ENCODE assay signal across 17 cellular contexts in the genomic region with DNA sequence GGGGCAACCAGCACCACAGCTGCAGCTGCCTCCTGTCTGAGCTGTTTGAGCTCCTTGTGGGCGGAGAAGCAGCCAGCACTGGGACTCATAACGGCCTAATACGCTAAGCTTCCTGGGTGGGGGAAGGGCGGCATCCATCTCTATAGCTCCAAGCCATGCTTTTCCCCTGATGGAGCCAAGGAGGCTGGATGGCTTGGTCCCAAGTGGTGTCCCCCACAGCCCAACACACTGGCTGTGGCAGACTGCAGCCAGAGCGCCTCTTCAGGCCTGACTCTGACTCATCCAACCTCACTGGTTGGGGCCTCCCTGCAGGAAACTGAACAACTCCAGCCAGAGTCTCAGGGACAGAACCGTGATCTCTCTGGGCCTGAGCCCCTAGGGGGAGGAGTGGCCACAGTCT.
DNase-seq lines count a peak whose midpoint lies in the region; FAIRE-seq and TF ChIP-seq lines count a peak whose summit lies in the region.
"Had no signal": no experiment of that assay in that cellular context is flagged by ENCODE, and none has a peak within 500 bp of the region (broad histone marks: within the 10 kb centered on the region; RNA-seq: fewer than 3 reads in every experiment).

No MANE protein-coding gene starts in this region.

- H3K4me1 ChIP-seq in H1 (replicated peaks in 1 of 4; ENCODE audit: control insufficient read depth in 3 of 4, insufficient read depth in 4 of 4, low read length in 3 of 4) (peaks cover 0 to 4% (median 0%) of the 10 kb centered on the region in 4 experiments; a peak in 4 of 7 replicates), neuronal stem cell (ENCODE audit: control insufficient read depth in 2 of 2, insufficient read depth in 1 of 2, low read depth in 1 of 2, low read length in 2 of 2) (peaks cover 0 to 4% of the 10 kb centered on the region in 2 donors)
- H3K4me1 ChIP-seq: heart left ventricle had no signal

- no peak overlapping the region for H2BK5ac ChIP-seq in H1 (ENCODE audit: low read depth, low read length)
- H2BK5ac ChIP-seq in neuronal stem cell (ENCODE audit: low read length) = no peak overlapping the region

- H2BK120ac ChIP-seq in H1 (replicated peaks; ENCODE audit: low read depth, low read length) = no peak overlapping the region
- H2BK120ac ChIP-seq in neuronal stem cell (ENCODE audit: low read depth, low read length) = no peak overlapping the region

- H3K27ac Mint-ChIP-seq in mesothelial cell of epicardium = no peak overlapping the region
- H3K27ac Mint-ChIP-seq: CD4-positive, alpha-beta T cell had no signal

- no peaks in the 10 kb centered on the region for H3K79me1 ChIP-seq in H1 (ENCODE audit: low read depth, low read length)
- H3K79me1 ChIP-seq in neuronal stem cell (ENCODE audit: low read depth, low read length) = no peaks in the 10 kb centered on the region

- H3K23me2 ChIP-seq in H1 (ENCODE audit: low read depth, low read length) = no peaks in the 10 kb centered on the region

- H3K27me3 Mint-ChIP-seq in mesothelial cell of epicardium (ENCODE audit: low read depth) = no peaks in the 10 kb centered on the region

- H3K9ac ChIP-seq in H1 (replicated peaks in 1 of 4; ENCODE audit: extremely low read depth in 1 of 4, low read depth in 3 of 4, low read length in 3 of 4) (no peak overlapping the region), neuronal stem cell (ENCODE audit: low read depth, low read length, poor library complexity) (no peak overlapping the region)

- no peak for TF ChIP-seq POLR2A in H1 (IDR thresholded peaks at IDR 0.05; ENCODE audit: control extremely low read depth in 1 of 2, low read depth in 2 of 2, low read length in 2 of 2)

- no peaks in the 10 kb centered on the region for H3K79me2 ChIP-seq in H1 (ENCODE audit: control insufficient read depth in 1 of 2, insufficient read depth in 2 of 2, low read length in 2 of 2)

- no peak for TF ChIP-seq RAD21 in H1 (IDR thresholded peaks at IDR 0.05 in 1 of 2, conservative IDR thresholded peaks at IDR 0.05 in 1 of 2; ENCODE audit: low read depth in 2 of 2, low read length in 2 of 2)

- DNase-seq in GM12865 (ENCODE audit: low read depth) (peak; percentile 10), MV-4-11 (lab: John Stamatoyannopoulos, UW) (peak; percentile 15), H1 (ENCODE audit: low read depth in 1 of 2, low spot score in 2 of 2) (no peak), neuronal stem cell (ENCODE audit: low spot score) (no peak), mesothelial cell of epicardium (ENCODE audit: low spot score in 2 of 2, unreplicated experiment in 2 of 2) (no peak), globus pallidus (ENCODE audit: low spot score) (no peak), T-helper 9 cell (no peak), A172 (ENCODE audit: low spot score) (no peak)
- DNase-seq: amniotic stem cell; CD4-positive, alpha-beta T cell; GDM1; heart left ventricle; NCI-H1436; NCI-H226 had no signal

- H3K23ac ChIP-seq in H1 (ENCODE audit: insufficient read length) (no peak overlapping the region), neuronal stem cell (ENCODE audit: low read depth, low read length, poor library complexity) (peak overlapping the region; percentile 55)

- H4K8ac ChIP-seq in H1 (ENCODE audit: extremely low read depth, insufficient read depth, low read length) = no peak overlapping the region
- H4K8ac ChIP-seq in neuronal stem cell (ENCODE audit: low read depth, low read length) = no peak overlapping the region

- H2BK15ac ChIP-seq in H1 (ENCODE audit: low read length) = no peak overlapping the region
- H2BK15ac ChIP-seq in neuronal stem cell (ENCODE audit: low read length) = peak overlapping the region; percentile 85

- H3K4me3 Mint-ChIP-seq in mesothelial cell of epicardium = no peak overlapping the region
- H3K4me3 Mint-ChIP-seq: CD4-positive, alpha-beta T cell had no signal

- H3K56ac ChIP-seq in H1 (replicated peaks; ENCODE audit: insufficient read length, low read depth, low read length) = no peak overlapping the region

- CTCF ChIA-PET in H1 (lab: Charles Lee; ENCODE audit: partially characterized antibody) = interaction anchor here (0.9 kb wide), 1 partner anchor 9 kb away, joined by 3 read pairs; no protein-coding TSS in a partner anchor

- no peak for FAIRE-seq in H1 (lab: Jason Lieb, UNC)
- FAIRE-seq: colon had no signal

- H3K18ac ChIP-seq in H1 (ENCODE audit: extremely low read depth, low read length) (no peak overlapping the region), neuronal stem cell (ENCODE audit: low read length) (peak overlapping the region; percentile 80)

- no peaks in the 10 kb centered on the region for H3K27me3 ChIP-seq in H1 (replicated peaks in 1 of 4; ENCODE audit: control insufficient read depth in 3 of 4, extremely low read depth in 1 of 4, insufficient read depth in 3 of 4, low read length in 3 of 4)
- H3K27me3 ChIP-seq in neuronal stem cell (ENCODE audit: control insufficient read depth in 3 of 3, insufficient read depth in 3 of 3, low read depth in 1 of 3, low read length in 3 of 3) = no peaks in the 10 kb centered on the region
- H3K27me3 ChIP-seq: heart left ventricle had no signal

- H3K4me1 Mint-ChIP-seq in mesothelial cell of epicardium = no peaks in the 10 kb centered on the region

- H3K9me3 Mint-ChIP-seq in mesothelial cell of epicardium = peaks cover 43% of the 10 kb centered on the region

- no peak overlapping the region for H4K5ac ChIP-seq in H1 (ENCODE audit: insufficient read length, low read depth, low read length)

- H3K9me3 ChIP-seq in H1 (ENCODE audit: insufficient read depth in 2 of 2, low read depth in 1 of 2, low read length in 1 of 2) (no peaks in the 10 kb centered on the region), neuronal stem cell (replicated peaks in 1 of 2; ENCODE audit: control insufficient read depth in 2 of 2, insufficient read depth in 1 of 2, low read depth in 1 of 2, low read length in 2 of 2) (no peaks in the 10 kb centered on the region)

- H2AK5ac ChIP-seq in H1 (ENCODE audit: low read depth, low read length) (peak overlapping the region; percentile 39; the same call in 1 of the 2 replicates), neuronal stem cell (ENCODE audit: low read depth, low read length) (no peak overlapping the region)

- no peak overlapping the region for H3K14ac ChIP-seq in H1 (ENCODE audit: insufficient read length)
- no peak overlapping the region for H3K14ac ChIP-seq in neuronal stem cell (ENCODE audit: low read length)

- H3K36me3 ChIP-seq in H1 (ENCODE audit: control insufficient read depth in 2 of 4, insufficient read depth in 4 of 4, low read length in 3 of 4) = no peaks in the 10 kb centered on the region
- no peaks in the 10 kb centered on the region for H3K36me3 ChIP-seq in neuronal stem cell (replicated peaks in 1 of 2; ENCODE audit: control insufficient read depth in 2 of 2, insufficient read depth in 2 of 2, low read length in 2 of 2)
- H3K36me3 ChIP-seq: heart left ventricle had no signal

- TF ChIP-seq CTCF in GM12865 (IDR thresholded peaks at IDR 0.05; ENCODE audit: insufficient read depth, low read depth, low read length, missing control alignments) (no peak), H1 (IDR thresholded peaks at IDR 0.05; ENCODE audit: control extremely low read depth in 1 of 3, insufficient read depth in 1 of 3, low read depth in 1 of 3, low read length in 3 of 3) (no peak), mesothelial cell of epicardium (IDR thresholded peaks at IDR 0.05; ENCODE audit: unreplicated experiment) (no peak)

- H3K4me2 ChIP-seq in H1 (ENCODE audit: insufficient read depth in 1 of 2, low read depth in 2 of 2, low read length in 2 of 2) (no peak overlapping the region), neuronal stem cell (ENCODE audit: insufficient read depth, low read length, poor library complexity, severe bottlenecking) (no peak overlapping the region)

- H2AFZ ChIP-seq in H1 (ENCODE audit: low read length) = peak overlapping the region; percentile 76; the same call in 1 of the 2 replicates
- no peak overlapping the region for H2AFZ ChIP-seq in neuronal stem cell (ENCODE audit: low read length)

- no peak overlapping the region for H3K4me3 ChIP-seq in GM12865 (ENCODE audit: low read depth, low read length)
- H3K4me3 ChIP-seq in H1 (ENCODE audit: extremely low read depth in 1 of 4, insufficient read depth in 2 of 4, low read depth in 3 of 4, low read length in 4 of 4) = no peak overlapping the region
- H3K4me3 ChIP-seq in neuronal stem cell (ENCODE audit: low read length in 2 of 2) = no peak overlapping the region
- H3K4me3 ChIP-seq: heart left ventricle, skin epidermis had no signal

- H3K36me3 Mint-ChIP-seq in mesothelial cell of epicardium = no peaks in the 10 kb centered on the region

- TF ChIP-seq EP300 in H1 (IDR thresholded peaks at IDR 0.05; ENCODE audit: borderline replicate concordance in 1 of 2, low read depth in 2 of 2, low read length in 2 of 2) = no peak

- no peak overlapping the region for H4K91ac ChIP-seq in H1 (replicated peaks; ENCODE audit: insufficient read length, low read length)
- H4K91ac ChIP-seq in neuronal stem cell (ENCODE audit: low read depth, low read length, poor library complexity) = no peak overlapping the region

- H2BK20ac ChIP-seq in H1 (ENCODE audit: low read length) = no peak overlapping the region

- H2BK12ac ChIP-seq in H1 (ENCODE audit: low read depth, low read length) (no peak overlapping the region; the same call in 1 of the 2 replicates), neuronal stem cell (ENCODE audit: low read length) (no peak overlapping the region)

- no peaks in the 10 kb centered on the region for H4K20me1 ChIP-seq in H1 (replicated peaks in 1 of 2; ENCODE audit: control insufficient read depth in 1 of 2, insufficient read depth in 2 of 2, low read length in 2 of 2)

- H3K4ac ChIP-seq in H1 (replicated peaks; ENCODE audit: insufficient read length, low read depth, low read length) (no peak overlapping the region), neuronal stem cell (ENCODE audit: low read length) (no peak overlapping the region)

- POLR2A ChIA-PET in H1 (lab: Charles Lee; ENCODE audit: partially characterized antibody) = no interaction called here

- H3K27ac ChIP-seq in H1 (ENCODE audit: low read depth, low read length) (no peak overlapping the region), neuronal stem cell (replicated peaks; ENCODE audit: low read length) (no peak overlapping the region)
- H3K27ac ChIP-seq: heart left ventricle, skin epidermis, VCaP had no signal

- 88% methylated on average over 6 of the region's 6 CpGs; no CpG with 5 or more reads in 1 of the 2 experiments for WGBS in H1 (ENCODE audit: extremely low coverage in 1 of 2, insufficient coverage in 1 of 2, insufficient read length in 1 of 2, insufficient replicate concordance in 2 of 2, low coverage in 1 of 2, low lambda C conversion rate in 2 of 2, missing lambda C conversion rate in 1 of 2), 2 experiments
- no CpG with 5 or more reads among the region's 6 CpGs for whole genome bisulfite sequencing in neuronal stem cell (ENCODE audit: extremely low coverage in 2 of 2, insufficient read length in 2 of 2, insufficient replicate concordance in 1 of 2), 2 donors

TF ChIP-seq in H1, 55 proteins besides CTCF, POLR2A, EP300 and RAD21 (continues in another document):
- TF ChIP-seq ZNF274 (IDR thresholded peaks at IDR 0.05; ENCODE audit: borderline replicate concordance, extremely low read depth, low read length) (no peak), JUND (IDR thresholded peaks at IDR 0.05; ENCODE audit: low read length) (no peak), RXRA (IDR thresholded peaks at IDR 0.05; ENCODE audit: insufficient read depth, low read depth, low read length) (no peak), RBBP5 (IDR thresholded peaks at IDR 0.05; ENCODE audit: borderline replicate concordance, low read depth, low read length) (no peak)

Comparison
In these comparisons a context has a peak if more than half of its experiments do, and no peak if none do; other contexts are left out.
1. DNase-seq: peak in GM12865 (single experiment) and MV-4-11 (single experiment); none in H1 (0 of 2), neuronal stem cell (single experiment), mesothelial cell of epicardium (0 of 2), globus pallidus (single experiment), T-helper 9 cell (single experiment) and A172 (single experiment).